15 cellular contexts compared by ENCODE assay signal in the genomic region with DNA sequence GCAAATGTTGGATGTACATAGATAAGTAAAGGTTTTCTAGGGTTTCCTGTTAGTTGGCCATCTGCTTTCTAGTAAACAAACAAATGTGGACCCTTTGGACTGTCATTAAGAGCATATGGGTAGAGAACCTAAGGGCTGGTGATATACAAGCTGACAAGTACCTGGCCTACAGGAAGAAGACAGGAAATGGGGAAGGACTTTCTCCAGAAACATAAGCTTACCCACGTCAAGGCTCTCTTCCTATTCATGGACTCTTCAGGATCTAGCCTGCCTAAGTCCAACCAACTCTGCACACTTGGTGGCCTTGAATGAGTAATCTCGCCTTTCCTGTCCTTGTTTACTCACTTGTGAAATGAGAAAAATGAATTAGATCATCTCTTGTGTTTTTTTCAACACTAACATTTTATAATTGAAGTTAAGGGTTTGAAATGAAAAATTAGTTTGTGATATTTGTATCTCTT. TPM values are rescaled to one million over a fixed set of nuclear protein-coding genes. Genes with fewer than 3 reads are reported as not detected.
A peak's percentile ranks its signal among the peaks of the same experiment; 100 is the strongest.
DNase-seq lines count a peak whose midpoint lies in the region; ATAC-seq, FAIRE-seq and TF ChIP-seq lines count a peak whose summit lies in the region.
"Had no signal": no experiment of that assay in that cellular context is flagged by ENCODE, and none has a peak within 500 bp of the region (broad histone marks: within the 10 kb centered on the region; RNA-seq: fewer than 3 reads in every experiment).

No MANE protein-coding gene starts in this region.

- H3K4me3 ChIP-seq in breast epithelium (no peak overlapping the region), keratinocyte (ENCODE audit: control insufficient read depth in 2 of 3, extremely low read depth in 1 of 3, insufficient read depth in 2 of 3, low read depth in 1 of 3, low read length in 3 of 3) (no peak overlapping the region), upper lobe of right lung (no peak overlapping the region)
- H3K4me3 ChIP-seq: A549, SK-N-MC, tibial artery had no signal

- ATAC-seq in WTC11 (no peak), upper lobe of right lung (peak; percentile 59), HG02840 (IDR thresholded peaks at IDR 0.05; ENCODE audit: low FRiP score, unreplicated experiment) (no peak)
- ATAC-seq: A549 had no signal

- H3K9ac ChIP-seq in keratinocyte (ENCODE audit: control insufficient read depth, extremely low read depth, insufficient read depth, low read length), result no peak overlapping the region

- H3K4me1 Mint-ChIP-seq in MCF 10A (ENCODE audit: insufficient read depth, unreplicated experiment) (peaks cover 13% of the 10 kb centered on the region), WTC11 (no peaks in the 10 kb centered on the region)
- no peaks in the 10 kb centered on the region for H3K4me1 Mint-ChIP-seq in activated naive CD4-positive, alpha-beta T cell treated with anti-CD3 and anti-CD28 coated beads, Interleukin-2, amount 10 ng/mL, durations not matched to agents 7 days and 5 days

- H3K4me2 ChIP-seq in keratinocyte (ENCODE audit: control insufficient read depth, extremely low read depth, insufficient read depth, low read depth, low read length), result no peak overlapping the region
- H3K4me2 ChIP-seq: A549 had no signal

- peak overlapping the region; percentile 54 for H2AFZ ChIP-seq in keratinocyte (ENCODE audit: control insufficient read depth, low read length)

- BruUV-seq in MCF 10A (replicated peaks; lab: Mats Ljungman, UMichigan), result no TSS peak

- H3K36me3 ChIP-seq in breast epithelium (no peaks in the 10 kb centered on the region), keratinocyte (ENCODE audit: control insufficient read depth in 2 of 2, extremely low read depth in 1 of 2, insufficient read depth in 2 of 2, low read length in 2 of 2) (no peaks in the 10 kb centered on the region), upper lobe of right lung (no peaks in the 10 kb centered on the region)
- H3K36me3 ChIP-seq: tibial artery had no signal

- H3K27me3 Mint-ChIP-seq in MCF 10A (ENCODE audit: insufficient read depth, unreplicated experiment) (no peaks in the 10 kb centered on the region), WTC11 (ENCODE audit: low read depth) (no peaks in the 10 kb centered on the region)
- no peaks in the 10 kb centered on the region for H3K27me3 Mint-ChIP-seq in activated naive CD4-positive, alpha-beta T cell treated with anti-CD3 and anti-CD28 coated beads, Interleukin-2, amount 10 ng/mL, durations not matched to agents 7 days and 5 days

- POLR2A ChIA-PET in MCF 10A (lab: Yijun Ruan, JAX), result interaction anchor here (3.8 kb wide), 1 partner anchor 23 kb away, joined by 31 read pairs; the partner anchor contains the start of gene GOLIM4
- POLR2A ChIA-PET in WTC11 (lab: Charles Lee), result no interaction called here

- no peak overlapping the region for H3K27ac ChIP-seq in breast epithelium
- no peak overlapping the region for H3K27ac ChIP-seq in keratinocyte (ENCODE audit: control insufficient read depth, insufficient read depth, low read length)
- H3K27ac ChIP-seq in upper lobe of right lung, result peak overlapping the region; percentile 53
- H3K27ac ChIP-seq: A549, SK-N-MC, tibial artery had no signal

- dilution Hi-C loops in keratinocyte (cut with MboI; ENCODE audit: extremely low pct_ligation_motif_present, low sequenced_read_pairs), result no loop called here

- FAIRE-seq in keratinocyte (lab: Jason Lieb, UNC), result no peak
- FAIRE-seq in GM19239 (lab: Jason Lieb, UNC), result no peak
- FAIRE-seq: A549 had no signal

- H3K4me1 ChIP-seq in breast epithelium, result no peaks in the 10 kb centered on the region
- peaks cover 12% of the 10 kb centered on the region for H3K4me1 ChIP-seq in keratinocyte (ENCODE audit: control insufficient read depth, extremely low read depth, insufficient read depth, low read length)
- H3K4me1 ChIP-seq in upper lobe of right lung, result peaks cover 30% of the 10 kb centered on the region

- H3K27me3 ChIP-seq in breast epithelium, result no peaks in the 10 kb centered on the region
- no peaks in the 10 kb centered on the region for H3K27me3 ChIP-seq in keratinocyte (ENCODE audit: control insufficient read depth, extremely low read depth, insufficient read depth, low read length)
- H3K27me3 ChIP-seq in upper lobe of right lung, result no peaks in the 10 kb centered on the region
- H3K27me3 ChIP-seq: tibial artery had no signal

- H3K4me3 Mint-ChIP-seq in MCF 10A (ENCODE audit: unreplicated experiment), result no peak overlapping the region
- no peak overlapping the region for H3K4me3 Mint-ChIP-seq in WTC11
- no peak overlapping the region for H3K4me3 Mint-ChIP-seq in activated naive CD4-positive, alpha-beta T cell treated with anti-CD3 and anti-CD28 coated beads, Interleukin-2, amount 10 ng/mL, durations not matched to agents 7 days and 5 days
- H3K4me3 Mint-ChIP-seq: nephron had no signal

- no peaks in the 10 kb centered on the region for H3K36me3 Mint-ChIP-seq in MCF 10A (ENCODE audit: insufficient read depth, unreplicated experiment)
- no peaks in the 10 kb centered on the region for H3K36me3 Mint-ChIP-seq in WTC11
- H3K36me3 Mint-ChIP-seq in activated naive CD4-positive, alpha-beta T cell treated with anti-CD3 and anti-CD28 coated beads, Interleukin-2, amount 10 ng/mL, durations not matched to agents 7 days and 5 days, result no peaks in the 10 kb centered on the region

- TF ChIP-seq CTCF in MCF 10A (IDR thresholded peaks at IDR 0.05; ENCODE audit: unreplicated experiment), result no peak
- no peak for TF ChIP-seq CTCF in breast epithelium (IDR thresholded peaks at IDR 0.05)
- TF ChIP-seq CTCF in WTC11 (IDR thresholded peaks at IDR 0.05), result no peak
- no peak for TF ChIP-seq CTCF in keratinocyte (optimal IDR thresholded peaks at IDR 0.05 in 1 of 3, IDR thresholded peaks at IDR 0.05 in 1 of 3, conservative IDR thresholded peaks at IDR 0.05 in 1 of 3; ENCODE audit: extremely low read depth in 1 of 3, insufficient read depth in 2 of 3, low read length in 3 of 3)
- TF ChIP-seq CTCF in upper lobe of right lung (IDR thresholded peaks at IDR 0.05), result no peak

- H4K20me1 ChIP-seq in keratinocyte (ENCODE audit: control insufficient read depth, extremely low read depth, insufficient read depth, low read length), result no peaks in the 10 kb centered on the region

- CTCF ChIA-PET in MCF 10A (lab: Yijun Ruan, JAX), result interaction anchor here (0.5 to 1.8 kb wide), 3 partner anchors 19 to 835 kb away, joined by 3 to 8 read pairs (median 5); no protein-coding TSS in a partner anchor
- CTCF ChIA-PET in WTC11 (lab: Charles Lee), result interaction anchor here (0.6 kb wide), 1 partner anchor 143 kb away, joined by 4 read pairs; no protein-coding TSS in a partner anchor
- CTCF ChIA-PET in activated naive CD4-positive, alpha-beta T cell treated with anti-CD3 and anti-CD28 coated beads, Interleukin-2, amount 10 ng/mL, durations not matched to agents 7 days and 5 days (lab: Charles Lee), result no interaction called here

- no peak overlapping the region for H3K27ac Mint-ChIP-seq in MCF 10A (ENCODE audit: low read depth, unreplicated experiment)
- H3K27ac Mint-ChIP-seq in WTC11, result no peak overlapping the region
- no peak overlapping the region for H3K27ac Mint-ChIP-seq in activated naive CD4-positive, alpha-beta T cell treated with anti-CD3 and anti-CD28 coated beads, Interleukin-2, amount 10 ng/mL, durations not matched to agents 7 days and 5 days
- H3K27ac Mint-ChIP-seq: nephron had no signal

- intact Hi-C loops in MCF 10A (cut with micrococcal nuclease), result no loop called here
- intact Hi-C loops in breast epithelium (cut with DNase I; ENCODE audit: low total_unique reads), result no loop called here
- intact Hi-C loops in upper lobe of right lung (cut with DNase I), result no loop called here

- no peaks in the 10 kb centered on the region for H3K9me1 ChIP-seq in keratinocyte (ENCODE audit: control insufficient read depth, extremely low read depth, insufficient read depth, low read length)

- H3K79me2 ChIP-seq in keratinocyte (ENCODE audit: control insufficient read depth, insufficient read depth, low read length), result no peaks in the 10 kb centered on the region

- DNase-seq in MCF 10A (ENCODE audit: unreplicated experiment) (peak; percentile 69), breast epithelium (ENCODE audit: low spot score in 2 of 2) (no peak), WTC11 (ENCODE audit: low spot score) (no peak), keratinocyte (ENCODE audit: low read depth, low spot score) (no peak), upper lobe of right lung (no peak), GM19239 (ENCODE audit: insufficient read length, low spot score) (no peak)
- no peak for DNase-seq in activated naive CD4-positive, alpha-beta T cell treated with anti-CD3 and anti-CD28 coated beads, Interleukin-2, amount 10 ng/mL, durations not matched to agents 7 days and 5 days
- DNase-seq: activated CD4-positive, CD25-positive, alpha-beta regulatory T cell treated with anti-CD3 and anti-CD28 coated beads, Interleukin-2, amount 50 U/mL, for 72 hours; activated T-cell treated with anti-CD3 and anti-CD28 coated beads, Interleukin-2, amount 50 U/mL, for 48 hours; NCI-H1048; tibial artery had no signal

- no peak for TF ChIP-seq POLR2A in breast epithelium (IDR thresholded peaks at IDR 0.05)

- H3K9me3 Mint-ChIP-seq in MCF 10A (ENCODE audit: unreplicated experiment) (no peaks in the 10 kb centered on the region), WTC11 (no peaks in the 10 kb centered on the region)
- no peaks in the 10 kb centered on the region for H3K9me3 Mint-ChIP-seq in activated naive CD4-positive, alpha-beta T cell treated with anti-CD3 and anti-CD28 coated beads, Interleukin-2, amount 10 ng/mL, durations not matched to agents 7 days and 5 days
- H3K9me3 Mint-ChIP-seq: nephron had no signal

- H3K9me3 ChIP-seq in breast epithelium (no peaks in the 10 kb centered on the region), keratinocyte (ENCODE audit: control insufficient read depth, low read depth, low read length) (no peaks in the 10 kb centered on the region), upper lobe of right lung (no peaks in the 10 kb centered on the region)
- H3K9me3 ChIP-seq: A549, tibial artery had no signal

RNA-seq across cellular contexts. Expression of gene GOLIM4, which starts 22.2 kb away (rescaled TPM):
- total RNA-seq in MCF 10A (2022), result 21.5 and 25.8 TPM in 2 replicates
- total RNA-seq in breast epithelium, result 10 to 100 TPM; 21.4 to 34.9 (median 33.8) TPM
- 23.9 to 30.0 TPM (median 23.9 TPM) in 3 replicates for total RNA-seq in WTC11 (2021)
- polyA plus RNA-seq in keratinocyte, result 6.5 to 24.8 TPM (median 13.4 TPM) in 3 replicates
- 45.2 TPM for polyA plus RNA-seq in keratinocyte (2011; ENCODE audit: low read depth)
- polyA plus RNA-seq in keratinocyte (2011; cell fraction: cytosol; rRNA removed), result 8.8 and 9.4 TPM in 2 replicates
- polyA plus RNA-seq in keratinocyte (2011; cell fraction: nucleus; rRNA removed), result 23.1 and 28.8 TPM in 2 replicates
- 6.8 and 26.7 TPM in 2 replicates for polyA plus RNA-seq in keratinocyte (2012; ENCODE audit: low replicate concordance)
- polyA minus RNA-seq in keratinocyte, result 7.5 to 17.7 TPM (median 14.8 TPM) in 3 replicates
- 13.2 TPM for polyA minus RNA-seq in keratinocyte (2011; cell fraction: cytosol; rRNA and poly(A)+ RNA removed)
- polyA minus RNA-seq in keratinocyte (2011; cell fraction: nucleus; rRNA and poly(A)+ RNA removed), result 13.8 and 27.1 TPM in 2 replicates
- 50.9 TPM for total RNA-seq in upper lobe of right lung
